Comparison of ENCODE assay signal across 2 cellular contexts in genomic region chrX:71699023-71699344, GRCh38. TPM values are rescaled to one million over a fixed set of nuclear protein-coding genes. Genes with fewer than 3 reads are reported as not detected.
"Had no signal": no experiment of that assay in that cellular context is flagged by ENCODE, and none has a peak within 500 bp of the region (broad histone marks: within the 10 kb centered on the region; RNA-seq: fewer than 3 reads in every experiment).

No MANE protein-coding gene starts in this region.

RNA-seq across cellular contexts. Expression of gene CXorf49, which starts 19.1 kb away (rescaled TPM):
- total RNA-seq: G401, GM12878 had no signal
- polyA plus RNA-seq: GM12878 had no signal
